ENCODE assay signal across 8 cellular contexts in the genomic region with DNA sequence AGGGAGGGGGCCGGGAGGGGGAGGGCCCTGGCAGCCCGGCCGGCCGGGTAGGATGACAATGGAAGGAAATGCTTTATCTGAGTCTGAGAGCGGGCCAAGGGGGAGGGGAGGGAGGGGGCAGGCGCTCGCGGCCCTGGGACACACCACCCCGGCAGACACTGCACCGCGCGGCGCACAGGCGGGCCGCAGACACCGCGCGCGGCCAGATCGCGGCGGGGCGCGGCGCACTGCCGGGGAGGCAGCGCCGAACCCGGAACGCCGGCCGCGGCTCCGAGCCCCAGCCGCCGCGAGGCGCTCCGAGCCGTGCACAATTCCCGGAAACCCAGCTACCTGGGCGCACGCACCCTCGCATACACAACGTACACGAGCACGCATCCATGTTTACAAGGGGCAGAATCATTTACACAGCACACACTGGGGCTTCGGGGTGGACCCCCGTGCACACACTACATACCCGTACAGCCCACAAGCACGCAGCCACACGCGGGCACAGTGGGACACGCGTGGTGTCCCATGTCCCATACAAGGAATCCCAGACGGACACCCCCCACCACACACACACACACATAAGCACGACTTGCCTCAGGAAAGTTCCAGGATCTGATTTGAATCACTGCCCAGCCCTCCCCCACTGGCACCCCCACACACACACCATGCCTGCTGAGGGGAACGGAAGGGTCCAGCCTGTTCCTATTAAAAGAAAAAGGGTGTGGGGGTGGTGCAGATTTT. TPM values are rescaled to one million over a fixed set of nuclear protein-coding genes. Genes with fewer than 3 reads are reported as not detected.
DNase-seq lines count a peak whose midpoint lies in the region; TF ChIP-seq lines count a peak whose summit lies in the region.

A gene (minus strand): TSS at position 2 of the 729 bp plus-strand sequence. CDS start 118 bp downstream, outside the sequence.

- H3K36me3 ChIP-seq in HEK293 (ENCODE audit: control insufficient read depth in 2 of 2, insufficient read depth in 1 of 2, low read length in 2 of 2) (peaks cover 0 to under 1% of the 10 kb centered on the region in 2 experiments; a peak in 1 of 3 replicates), liver (ENCODE audit: control insufficient read depth in 4 of 4, insufficient read depth in 3 of 4, low read depth in 1 of 4, low read length in 3 of 4) (no peaks in the 10 kb centered on the region)

- no peak for TF ChIP-seq RAD21 in liver (IDR thresholded peaks at IDR 0.05)

- H3K4me3 ChIP-seq in HEK293 (ENCODE audit: low read depth, low read length): peak within 1 kb of the TSS; percentile 67
- peak within 1 kb of the TSS; percentile 55 to 79 (median 69) for H3K4me3 ChIP-seq in dorsolateral prefrontal cortex
- peak within 1 kb of the TSS; percentile 56 to 74 (median 72) for H3K4me3 ChIP-seq in liver (ENCODE audit: low read depth in 1 of 3, low read length in 3 of 3)

- DNase-seq in EL: peak; percentile 87
- DNase-seq in NCI-H2171 (lab: John Stamatoyannopoulos, UW): peak; percentile 38
- peak; percentile 49 to 68 for DNase-seq in activated CD4-positive, alpha-beta T cell treated with anti-CD3 and anti-CD28 coated beads, Interleukin-2, amount 50 U/mL, for 24 hours (ENCODE audit: low read depth in 1 of 2, low spot score in 1 of 2)
- peak; percentile 63 to 84 (median 71) for DNase-seq in dorsolateral prefrontal cortex
- DNase-seq in stimulated activated CD4-positive, alpha-beta T cell treated with anti-CD3 and anti-CD28 coated beads, Interleukin-2, amount 100 ng/mL, for 4 hours (ENCODE audit: low read depth): peak; percentile 65
- DNase-seq in DMS153 treated with DMSO at 0.1 percent for 48 hours (lab: John Stamatoyannopoulos, UW; ENCODE audit: unreplicated experiment): no peak

- CTCF ChIA-PET in HEK293 (lab: Yijun Ruan, JAX): interaction anchor here (1.0 to 7.3 kb wide), 4 partner anchors 16 to 77 kb away, joined by 3 to 91 read pairs (median 7); no protein-coding TSS in a partner anchor

- WGBS in liver: 1% methylated on average over 58 of the region's 58 CpGs

- H3K27ac ChIP-seq in HEK293 (ENCODE audit: extremely low read depth, low read depth, low read length) (peak within 1 kb of the TSS; percentile 89), dorsolateral prefrontal cortex (peak within 1 kb of the TSS; percentile 50 to 98 (median 94)), liver (ENCODE audit: low read depth in 1 of 2, low read length in 2 of 2) (peak within 1 kb of the TSS; percentile 80 to 84)

- H3K9me3 ChIP-seq in HEK293 (ENCODE audit: control insufficient read depth, insufficient read depth, low read depth, low read length) (no peaks in the 10 kb centered on the region), liver (ENCODE audit: control insufficient read depth in 4 of 4, low read length in 3 of 4) (no peaks in the 10 kb centered on the region)

- TF ChIP-seq CTCF in HEK293 (tag by site-specific recombination; IDR thresholded peaks at IDR 0.05) (no peak; the same call in 1 of the 2 replicates), dorsolateral prefrontal cortex (IDR thresholded peaks at IDR 0.05 in 54 of 56, conservative IDR thresholded peaks at IDR 0.05 in 2 of 56; ENCODE audit: low read depth in 1 of 56, partially characterized antibody in 56 of 56) (peak in 14 of 56 donors; percentile 2 to 42 (median 18)), liver (IDR thresholded peaks at IDR 0.05; ENCODE audit: low read depth, low read length, missing input control) (no peak)

- H3K27me3 ChIP-seq in dorsolateral prefrontal cortex: no peaks in the 10 kb centered on the region
- no peaks in the 10 kb centered on the region for H3K27me3 ChIP-seq in liver (ENCODE audit: control insufficient read depth in 4 of 4, insufficient read depth in 4 of 4, low read length in 3 of 4)

- POLR2A ChIA-PET in HEK293 (lab: Yijun Ruan, JAX): interaction anchor here (0.6 to 2.6 kb wide), 9 partner anchors 9 to 51 kb away, joined by 3 to 18 read pairs (median 4); no protein-coding TSS in a partner anchor

- peak within 1 kb of the TSS in 1 of 2 donors; percentile 80 for H3K9ac ChIP-seq in liver (ENCODE audit: low read depth in 1 of 2, low read length in 2 of 2)

- intact Hi-C loops in dorsolateral prefrontal cortex (cut with DNase I): loop anchor here in 1 of 2 donors (1.0 to 5.0 kb wide), 3 partner anchors 17 to 38 kb away; no protein-coding TSS in a partner anchor

- H3K4me1 ChIP-seq in HEK293 (ENCODE audit: control insufficient read depth, insufficient read depth, low read length) (peaks cover 3% of the 10 kb centered on the region; the same call in 1 of the 2 replicates), liver (ENCODE audit: control insufficient read depth in 4 of 4, insufficient read depth in 4 of 4, low read length in 3 of 4) (peaks cover 0 to 26% (median 5%) of the 10 kb centered on the region in 4 donors)

TF ChIP-seq in HEK293, 187 proteins besides CTCF, POLR2A, EP300 and RAD21 (continues in another document):
- TF ChIP-seq BCL11B (tag by site-specific recombination; IDR thresholded peaks at IDR 0.05; ENCODE audit: low read depth) (no peak), KLF16 (tag by site-specific recombination; IDR thresholded peaks at IDR 0.05) (no peak), ZNF274 (IDR thresholded peaks at IDR 0.05; ENCODE audit: low read length) (no peak), ZNF274 (tag by site-specific recombination; IDR thresholded peaks at IDR 0.05; ENCODE audit: borderline replicate concordance) (no peak), KLF8 (tag by site-specific recombination; IDR thresholded peaks at IDR 0.05) (no peak), ZNF664 (tag by site-specific recombination; IDR thresholded peaks at IDR 0.05) (no peak), ZNF404 (tag by site-specific recombination; IDR thresholded peaks at IDR 0.05) (no peak)
- TF ChIP-seq, protein P1, sequence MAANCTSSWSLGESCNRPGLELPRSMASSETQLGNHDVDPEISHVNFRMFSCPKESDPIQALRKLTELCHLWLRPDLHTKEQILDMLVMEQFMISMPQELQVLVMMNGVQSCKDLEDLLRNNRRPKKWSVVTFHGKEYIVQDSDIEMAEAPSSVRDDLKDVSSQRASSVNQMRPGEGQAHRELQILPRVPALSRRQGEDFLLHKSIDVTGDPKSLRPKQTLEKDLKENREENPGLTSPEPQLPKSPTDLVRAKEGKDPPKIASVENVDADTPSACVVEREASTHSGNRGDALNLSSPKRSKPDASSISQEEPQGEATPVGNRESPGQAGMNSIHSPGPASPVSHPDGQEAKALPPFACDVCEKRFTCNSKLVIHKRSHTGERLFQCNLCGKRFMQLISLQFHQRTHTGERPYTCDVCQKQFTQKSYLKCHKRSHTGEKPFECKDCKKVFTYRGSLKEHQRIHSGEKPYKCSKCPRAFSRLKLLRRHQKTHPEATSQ (tag by site-specific recombination; IDR thresholded peaks at IDR 0.05): no peak
- TF ChIP-seq, protein P2, sequence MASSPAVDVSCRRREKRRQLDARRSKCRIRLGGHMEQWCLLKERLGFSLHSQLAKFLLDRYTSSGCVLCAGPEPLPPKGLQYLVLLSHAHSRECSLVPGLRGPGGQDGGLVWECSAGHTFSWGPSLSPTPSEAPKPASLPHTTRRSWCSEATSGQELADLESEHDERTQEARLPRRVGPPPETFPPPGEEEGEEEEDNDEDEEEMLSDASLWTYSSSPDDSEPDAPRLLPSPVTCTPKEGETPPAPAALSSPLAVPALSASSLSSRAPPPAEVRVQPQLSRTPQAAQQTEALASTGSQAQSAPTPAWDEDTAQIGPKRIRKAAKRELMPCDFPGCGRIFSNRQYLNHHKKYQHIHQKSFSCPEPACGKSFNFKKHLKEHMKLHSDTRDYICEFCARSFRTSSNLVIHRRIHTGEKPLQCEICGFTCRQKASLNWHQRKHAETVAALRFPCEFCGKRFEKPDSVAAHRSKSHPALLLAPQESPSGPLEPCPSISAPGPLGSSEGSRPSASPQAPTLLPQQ (tag by site-specific recombination; IDR thresholded peaks at IDR 0.05): peak; percentile 76; the same call in 1 of the 2 replicates

TF ChIP-seq in liver, 16 proteins besides CTCF, POLR2A, EP300 and RAD21 (continues in another document):
- TF ChIP-seq, protein P3, sequence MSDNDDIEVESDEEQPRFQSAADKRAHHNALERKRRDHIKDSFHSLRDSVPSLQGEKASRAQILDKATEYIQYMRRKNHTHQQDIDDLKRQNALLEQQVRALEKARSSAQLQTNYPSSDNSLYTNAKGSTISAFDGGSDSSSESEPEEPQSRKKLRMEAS (IDR thresholded peaks at IDR 0.05): no peak
- TF ChIP-seq FOXA1 (IDR thresholded peaks at IDR 0.05) (no peak), YY1 (IDR thresholded peaks at IDR 0.05) (no peak), NR2F2 (IDR thresholded peaks at IDR 0.05) (no peak), GABPA (IDR thresholded peaks at IDR 0.05 in 1 of 2, conservative IDR thresholded peaks at IDR 0.05 in 1 of 2) (no peak), EGR1 (IDR thresholded peaks at IDR 0.05; ENCODE audit: low read depth in 2 of 2) (no peak)
- TF ChIP-seq, protein P4, sequence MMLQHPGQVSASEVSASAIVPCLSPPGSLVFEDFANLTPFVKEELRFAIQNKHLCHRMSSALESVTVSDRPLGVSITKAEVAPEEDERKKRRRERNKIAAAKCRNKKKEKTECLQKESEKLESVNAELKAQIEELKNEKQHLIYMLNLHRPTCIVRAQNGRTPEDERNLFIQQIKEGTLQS (IDR thresholded peaks at IDR 0.05): no peak
- TF ChIP-seq, protein P5, sequence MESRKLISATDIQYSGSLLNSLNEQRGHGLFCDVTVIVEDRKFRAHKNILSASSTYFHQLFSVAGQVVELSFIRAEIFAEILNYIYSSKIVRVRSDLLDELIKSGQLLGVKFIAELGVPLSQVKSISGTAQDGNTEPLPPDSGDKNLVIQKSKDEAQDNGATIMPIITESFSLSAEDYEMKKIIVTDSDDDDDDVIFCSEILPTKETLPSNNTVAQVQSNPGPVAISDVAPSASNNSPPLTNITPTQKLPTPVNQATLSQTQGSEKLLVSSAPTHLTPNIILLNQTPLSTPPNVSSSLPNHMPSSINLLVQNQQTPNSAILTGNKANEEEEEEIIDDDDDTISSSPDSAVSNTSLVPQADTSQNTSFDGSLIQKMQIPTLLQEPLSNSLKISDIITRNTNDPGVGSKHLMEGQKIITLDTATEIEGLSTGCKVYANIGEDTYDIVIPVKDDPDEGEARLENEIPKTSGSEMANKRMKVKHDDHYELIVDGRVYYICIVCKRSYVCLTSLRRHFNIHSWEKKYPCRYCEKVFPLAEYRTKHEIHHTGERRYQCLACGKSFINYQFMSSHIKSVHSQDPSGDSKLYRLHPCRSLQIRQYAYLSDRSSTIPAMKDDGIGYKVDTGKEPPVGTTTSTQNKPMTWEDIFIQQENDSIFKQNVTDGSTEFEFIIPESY (IDR thresholded peaks at IDR 0.05): no peak

RNA-seq across cellular contexts. Expression of the gene that starts here (rescaled TPM):
- total RNA-seq in dorsolateral prefrontal cortex (10 to 100 TPM; 25.9 to 77.6 (median 46.8) TPM), liver (10 to 100 TPM in 1 of 2 donors, 1 to 10 TPM in 1; 7.1 to 14.7 TPM)
- 1 to 10 TPM; 3.5 to 7.2 TPM for polyA plus RNA-seq in liver
